In genomic region chr14:23284654-23285529, GRCh38 we compare ENCODE assay signal across 2 cellular contexts.
TF ChIP-seq lines count a peak whose summit lies in the region.

No MANE protein-coding gene starts in this region.

TF ChIP-seq in K562, 482 proteins besides CTCF, POLR2A, EP300 and RAD21 (continues in another document):
- TF ChIP-seq L3MBTL2 (IDR thresholded peaks at IDR 0.05) (peak; percentile 12; the same call in 1 of the 2 replicates), ZNF57 (CRISPR knock-in tag; IDR thresholded peaks at IDR 0.05) (no peak), MBD1 (CRISPR knock-in tag; IDR thresholded peaks at IDR 0.05) (no peak), ZNF655 (CRISPR knock-in tag; IDR thresholded peaks at IDR 0.05) (no peak), ZNF140 (CRISPR knock-in tag; IDR thresholded peaks at IDR 0.05) (no peak), KLF16 (IDR thresholded peaks at IDR 0.05) (no peak), KDM1A (IDR thresholded peaks at IDR 0.05) (no peak), SREBF1 (IDR thresholded peaks at IDR 0.05; ENCODE audit: borderline replicate concordance, low read depth, low read length) (no peak), ZEB2 (IDR thresholded peaks at IDR 0.05) (no peak), DNMT1 (IDR thresholded peaks at IDR 0.05) (no peak), TCFL5 (CRISPR knock-in tag; conservative IDR thresholded peaks at IDR 0.05) (no peak), PCBP2 (IDR thresholded peaks at IDR 0.05; ENCODE audit: low read depth, low read length, poor library complexity, severe bottlenecking) (no peak), RBM17 (IDR thresholded peaks at IDR 0.05; ENCODE audit: borderline replicate concordance, low read depth, low read length) (no peak), ZNF584 (CRISPR knock-in tag; IDR thresholded peaks at IDR 0.05; ENCODE audit: low read depth) (no peak), TSC22D4 (tag; IDR thresholded peaks at IDR 0.05) (no peak), MXI1 (IDR thresholded peaks at IDR 0.05; ENCODE audit: low read depth, low read length) (0 out of 2 replicates have a peak, but pooled peaks have one; percentile 6), ZBTB7A (IDR thresholded peaks at IDR 0.05; ENCODE audit: borderline replicate concordance, control insufficient read depth, low read depth, low read length) (no peak; the same call in 1 of the 2 replicates), HDAC6 (IDR thresholded peaks at IDR 0.05; ENCODE audit: low read depth, low read length) (no peak), KAT2B (IDR thresholded peaks at IDR 0.05; ENCODE audit: low read depth, low read length) (no peak), PRDM10 (IDR thresholded peaks at IDR 0.05; ENCODE audit: partially characterized antibody) (no peak), NFIX (CRISPR knock-in tag; IDR thresholded peaks at IDR 0.05; ENCODE audit: low read depth) (no peak), NFATC3 (IDR thresholded peaks at IDR 0.05) (no peak), NR4A1 (CRISPR knock-in tag; IDR thresholded peaks at IDR 0.05) (no peak), NR4A1 (tag; IDR thresholded peaks at IDR 0.05) (no peak), ZNF384 (IDR thresholded peaks at IDR 0.05; ENCODE audit: low read depth, low read length) (peak; percentile 81), RNF2 (IDR thresholded peaks at IDR 0.05) (no peak), ATF6 (CRISPR knock-in tag; IDR thresholded peaks at IDR 0.05) (no peak), MTA3 (IDR thresholded peaks at IDR 0.05; ENCODE audit: borderline replicate concordance) (no peak), ZFX (CRISPR knock-in tag; IDR thresholded peaks at IDR 0.05) (0 out of 2 replicates have a peak, but pooled peaks have one; percentile 37)

TF ChIP-seq in HEK293T, 16 proteins besides CTCF, POLR2A, EP300 and RAD21:
- TF ChIP-seq L3MBTL2 (conservative IDR thresholded peaks at IDR 0.05), result no peak
- no peak for TF ChIP-seq LEF1 (IDR thresholded peaks at IDR 0.05; ENCODE audit: borderline replicate concordance)
- no peak for TF ChIP-seq SUZ12 (IDR thresholded peaks at IDR 0.05)
- no peak for TF ChIP-seq TARDBP (IDR thresholded peaks at IDR 0.05)
- TF ChIP-seq HDGF (IDR thresholded peaks at IDR 0.05; ENCODE audit: borderline replicate concordance), result no peak
- TF ChIP-seq FOXA1 (IDR thresholded peaks at IDR 0.05), result no peak
